ENCODE assay signal across 27 cellular contexts in the genomic region with DNA sequence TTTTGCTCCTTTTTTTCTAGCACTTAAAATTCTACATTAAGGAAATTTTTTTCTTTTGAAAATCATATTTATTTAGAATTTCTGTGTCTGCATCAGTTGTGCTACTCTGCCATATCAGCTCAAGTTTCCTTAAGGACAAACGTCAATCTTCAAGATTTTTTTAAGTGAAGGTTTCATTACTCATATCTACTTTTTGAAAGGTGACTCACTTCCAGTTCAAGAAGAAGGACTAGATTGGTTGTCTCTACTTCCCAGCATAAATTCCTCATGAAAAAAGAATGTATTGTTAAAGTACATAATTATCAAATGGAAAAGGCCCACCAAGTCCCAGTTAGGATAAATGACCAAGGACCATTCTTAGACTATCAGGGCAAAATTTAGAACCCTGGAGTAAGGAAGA.
"Had no signal": no experiment of that assay in that cellular context is flagged by ENCODE, and none has a peak within 500 bp of the region (broad histone marks: within the 10 kb centered on the region; RNA-seq: fewer than 3 reads in every experiment).

No MANE protein-coding gene starts in this region.

- DNase-seq: activated CD4-positive, alpha-beta T cell treated with anti-CD3 and anti-CD28 coated beads for 1 hour; activated CD4-positive, alpha-beta T cell treated with anti-CD3 and anti-CD28 coated beads, Interleukin-2, amount 10 ng/mL, durations not matched to agents 24 days and 14 days; activated CD4-positive, alpha-beta T cell treated with anti-CD3 and anti-CD28 coated beads, Interleukin-2, amount 50 U/mL, for 48 hours; activated CD8-positive, alpha-beta memory T cell treated with anti-CD3 and anti-CD28 coated beads, Interleukin-2, amount 10 ng/mL, durations not matched to agents 7 days and 5 days; activated effector memory CD4-positive, alpha-beta T cell treated with Interleukin-2 at 50 U/mL for 16 hours; activated naive CD4-positive, alpha-beta T cell; activated T-cell treated with anti-CD3 and anti-CD28 coated beads, Interleukin-2, amount 50 U/mL, for 24 hours; amniotic stem cell; NCI-H1105 treated with DMSO at 0.1 percent for 48 hours; NCI-H1436 treated with DMSO at 0.1 percent for 48 hours; NCI-H187; NCI-H2081 treated with DMSO at 0.1 percent for 48 hours; NCI-H2171; NCI-H2227 treated with DMSO at 0.1 percent for 48 hours; NCI-H510A; NCI-H526 treated with DMSO at 0.1 percent for 48 hours; NCI-H82; SHP77 treated with DMSO at 0.1 percent for 48 hours; T-helper 17 cell; T-helper 9 cell had no signal

- H3K36me3 ChIP-seq: ascending aorta, cardiac muscle cell had no signal

- H3K27ac Mint-ChIP-seq: activated CD4-positive, alpha-beta T cell treated with anti-CD3 and anti-CD28 coated beads, Interleukin-2, amount 10 ng/mL, durations not matched to agents 24 days and 14 days; activated CD8-positive, alpha-beta memory T cell treated with anti-CD3 and anti-CD28 coated beads, Interleukin-2, amount 10 ng/mL, durations not matched to agents 7 days and 5 days; activated naive CD4-positive, alpha-beta T cell treated with anti-CD3 and anti-CD28 coated beads, Interleukin-2, amount 50 U/mL, for 24 hours; activated T-cell treated with anti-CD3 and anti-CD28 coated beads, Interleukin-2, amount 50 U/mL, for 24 hours; activated T-helper 1 cell treated with anti-CD3 and anti-CD28 coated beads, Interleukin-12 subunit alpha, Interleukin-12 subunit beta, Interleukin-2, Interleukin-4 antibody, amounts not matched to agents 30 ng/mL and 10 ng/mL and 1 ng/mL, durations not matched to agents 14 hours and 24 hours and 36 hours; brain; T-helper 17 cell; WTC11 had no signal

- H3K4me1 ChIP-seq: ascending aorta had no signal

- ATAC-seq: activated CD8-positive, alpha-beta memory T cell treated with anti-CD3 and anti-CD28 coated beads, Interleukin-2, amount 10 ng/mL, durations not matched to agents 7 days and 5 days; Panc1; T-helper 17 cell; WTC11 had no signal

- H3K4me1 Mint-ChIP-seq: activated CD4-positive, alpha-beta T cell treated with anti-CD3 and anti-CD28 coated beads, Interleukin-2, amount 10 ng/mL, durations not matched to agents 24 days and 14 days; activated CD8-positive, alpha-beta memory T cell treated with anti-CD3 and anti-CD28 coated beads, Interleukin-2, amount 10 ng/mL, durations not matched to agents 7 days and 5 days; activated naive CD4-positive, alpha-beta T cell treated with anti-CD3 and anti-CD28 coated beads, Interleukin-2, amount 50 U/mL, for 24 hours; brain; T-helper 17 cell; WTC11 had no signal

- H3K9me3 ChIP-seq: ascending aorta had no signal

- H3K27ac ChIP-seq: ascending aorta, cardiac muscle cell had no signal

- H3K4me3 ChIP-seq: ascending aorta, cardiac muscle cell had no signal

- H3K4me3 Mint-ChIP-seq: activated CD4-positive, alpha-beta T cell treated with anti-CD3 and anti-CD28 coated beads, Interleukin-2, amount 10 ng/mL, durations not matched to agents 24 days and 14 days; activated CD8-positive, alpha-beta memory T cell treated with anti-CD3 and anti-CD28 coated beads, Interleukin-2, amount 10 ng/mL, durations not matched to agents 7 days and 5 days; activated naive CD4-positive, alpha-beta T cell treated with anti-CD3 and anti-CD28 coated beads, Interleukin-2, amount 50 U/mL, for 24 hours; activated T-cell treated with anti-CD3 and anti-CD28 coated beads, Interleukin-2, amount 50 U/mL, for 24 hours; activated T-helper 1 cell treated with anti-CD3 and anti-CD28 coated beads, Interleukin-12 subunit alpha, Interleukin-12 subunit beta, Interleukin-2, Interleukin-4 antibody, amounts not matched to agents 30 ng/mL and 10 ng/mL and 1 ng/mL, durations not matched to agents 14 hours and 24 hours and 36 hours; brain; T-helper 17 cell; WTC11 had no signal

- H3K36me3 Mint-ChIP-seq: activated CD8-positive, alpha-beta memory T cell treated with anti-CD3 and anti-CD28 coated beads, Interleukin-2, amount 10 ng/mL, durations not matched to agents 7 days and 5 days; activated naive CD4-positive, alpha-beta T cell treated with anti-CD3 and anti-CD28 coated beads, Interleukin-2, amount 50 U/mL, for 24 hours; brain; WTC11 had no signal

- H3K27me3 Mint-ChIP-seq: activated CD4-positive, alpha-beta T cell treated with anti-CD3 and anti-CD28 coated beads, Interleukin-2, amount 10 ng/mL, durations not matched to agents 24 days and 14 days; activated CD8-positive, alpha-beta memory T cell treated with anti-CD3 and anti-CD28 coated beads, Interleukin-2, amount 10 ng/mL, durations not matched to agents 7 days and 5 days; activated naive CD4-positive, alpha-beta T cell treated with anti-CD3 and anti-CD28 coated beads, Interleukin-2, amount 50 U/mL, for 24 hours; activated T-cell treated with anti-CD3 and anti-CD28 coated beads, Interleukin-2, amount 50 U/mL, for 24 hours; brain; T-helper 17 cell had no signal

- H3K27me3 ChIP-seq: ascending aorta, cardiac muscle cell had no signal

- H3K9me3 Mint-ChIP-seq: activated naive CD4-positive, alpha-beta T cell treated with anti-CD3 and anti-CD28 coated beads, Interleukin-2, amount 50 U/mL, for 24 hours; brain; WTC11 had no signal
